Comparison of ENCODE assay signal across 8 cellular contexts in genomic region chr1:86380257-86380861, GRCh38. TPM values are rescaled to one million over a fixed set of nuclear protein-coding genes. Genes with fewer than 3 reads are reported as not detected.
DNase-seq lines count a peak whose midpoint lies in the region; ATAC-seq and TF ChIP-seq lines count a peak whose summit lies in the region.

No MANE protein-coding gene starts in this region.

- peak; percentile 76 for TF ChIP-seq CTCF in A673 (conservative IDR thresholded peaks at IDR 0.05; ENCODE audit: low read depth, low read length)
- TF ChIP-seq CTCF in GM13977 (IDR thresholded peaks at IDR 0.05; ENCODE audit: extremely low read depth, insufficient read depth, missing control alignments): peak; percentile 65
- TF ChIP-seq CTCF in esophagus muscularis mucosa (IDR thresholded peaks at IDR 0.05): peak; percentile 80 to 83 (median 83)
- peak; percentile 80 to 90 (median 82) for TF ChIP-seq CTCF in nephron (IDR thresholded peaks at IDR 0.05; ENCODE audit: unreplicated experiment in 3 of 3)

- no peaks in the 10 kb centered on the region for H3K27me3 ChIP-seq in A673 (replicated peaks; ENCODE audit: insufficient read depth, low read depth, low read length, poor library complexity)
- H3K27me3 ChIP-seq in esophagus muscularis mucosa: no peaks in the 10 kb centered on the region

- H3K4me3 ChIP-seq in A673 (ENCODE audit: low read depth, low read length, poor library complexity, severe bottlenecking): no peak overlapping the region
- no peak overlapping the region for H3K4me3 ChIP-seq in SK-N-MC
- peak overlapping the region in 2 of 4 donors; percentile 4 to 23 for H3K4me3 ChIP-seq in esophagus muscularis mucosa

- POLR2A ChIA-PET in A673 (lab: Charles Lee; ENCODE audit: low non-redundant PET): interaction anchor here (0.6 kb wide), 1 partner anchor 24 kb away, joined by 4 read pairs; no protein-coding TSS in a partner anchor

- H3K27ac Mint-ChIP-seq in nephron: no peak overlapping the region
- no peak overlapping the region for H3K27ac Mint-ChIP-seq in T-helper 2 cell treated with Interferon-gamma antibody and Interleukin-4, amounts not matched to agents 5 μg/mL and 100 μg/mL, for 36 hours

- intact Hi-C loops in A673 (cut with micrococcal nuclease; ENCODE audit: unreplicated experiment): loop anchor here (2.0 to 10.0 kb wide), 3 partner anchors 128 to 362 kb away; partner anchors contain the start of gene SH3GLB1
- intact Hi-C loops in esophagus muscularis mucosa (cut with DNase I): no loop called here

- peaks cover 20% of the 10 kb centered on the region for H3K9me3 Mint-ChIP-seq in nephron
- H3K9me3 Mint-ChIP-seq in T-helper 2 cell treated with Interferon-gamma antibody and Interleukin-4, amounts not matched to agents 5 μg/mL and 100 μg/mL, for 36 hours: peaks cover 18% of the 10 kb centered on the region

- peaks cover 16% of the 10 kb centered on the region for H3K9me3 ChIP-seq in A673 (ENCODE audit: low read depth, low read length, poor library complexity, severe bottlenecking)
- peaks cover 3% of the 10 kb centered on the region; the same call in 1 of the 2 replicates for H3K9me3 ChIP-seq in SK-N-MC (ENCODE audit: low read depth, low read length)
- H3K9me3 ChIP-seq in esophagus muscularis mucosa: no peaks in the 10 kb centered on the region

- H3K36me3 Mint-ChIP-seq in nephron (ENCODE audit: low read depth): peaks cover 30% of the 10 kb centered on the region
- H3K36me3 Mint-ChIP-seq in T-helper 2 cell treated with Interferon-gamma antibody and Interleukin-4, amounts not matched to agents 5 μg/mL and 100 μg/mL, for 36 hours (ENCODE audit: low read depth): peaks cover 29% of the 10 kb centered on the region

- H3K36me3 ChIP-seq in A673 (ENCODE audit: insufficient read depth, low read length, poor library complexity, severe bottlenecking) (peaks cover 4% of the 10 kb centered on the region), SK-N-MC (ENCODE audit: insufficient read depth, low read length) (peaks cover 25% of the 10 kb centered on the region; the same call in 1 of the 2 replicates), esophagus muscularis mucosa (peaks cover 0 to 14% (median 3%) of the 10 kb centered on the region in 4 donors)

- TF ChIP-seq EP300 in esophagus muscularis mucosa (IDR thresholded peaks at IDR 0.05): no peak

- 4% methylated on average over 4 of the region's 4 CpGs for WGBS in esophagus muscularis mucosa

- in situ Hi-C loops in GM13977 (cut with MboI; ENCODE audit: low pct_unique_long_range_greater_than_20kb, low sequenced_read_pairs, unreplicated experiment): loop anchor here (10.0 to 25.0 kb wide), 2 partner anchors 114 to 332 kb away; partner anchors contain the start of gene SH3GLB1

- peak; percentile 81 for ATAC-seq in HG02798 (IDR thresholded peaks at IDR 0.05; ENCODE audit: poor library complexity, unreplicated experiment)

- no peak for TF ChIP-seq POLR2A in esophagus muscularis mucosa (IDR thresholded peaks at IDR 0.05; ENCODE audit: low read depth)

- CTCF ChIA-PET in A673 (lab: Charles Lee): interaction anchor here (1.0 kb wide), 1 partner anchor 16 kb away, joined by 3 read pairs; the partner anchor contains the start of gene ODF2L

- H3K4me3 Mint-ChIP-seq in nephron: no peak overlapping the region
- H3K4me3 Mint-ChIP-seq in T-helper 2 cell treated with Interferon-gamma antibody and Interleukin-4, amounts not matched to agents 5 μg/mL and 100 μg/mL, for 36 hours: no peak overlapping the region

- DNase-seq in A673 (ENCODE audit: low spot score): peak; percentile 73
- DNase-seq in GM13977 (ENCODE audit: low spot score): peak; percentile 48
- peak; percentile 7 to 79 (median 53) for DNase-seq in NCI-H1417 (lab: John Stamatoyannopoulos, UW)
- DNase-seq in SK-N-MC (ENCODE audit: low read depth, low spot score): peak; percentile 74
- DNase-seq in esophagus muscularis mucosa (ENCODE audit: extremely low spot score): no peak
- no peak for DNase-seq in T-helper 2 cell treated with Interferon-gamma antibody and Interleukin-4, amounts not matched to agents 5 μg/mL and 100 μg/mL, for 36 hours (ENCODE audit: low spot score)

- peak overlapping the region; percentile 17 for H3K9ac ChIP-seq in SK-N-MC (ENCODE audit: insufficient read length)

- H3K27ac ChIP-seq in A673 (ENCODE audit: low read depth, low read length, poor library complexity, severe bottlenecking) (no peak overlapping the region), SK-N-MC (no peak overlapping the region), esophagus muscularis mucosa (replicated peaks in 1 of 4) (no peak overlapping the region)

- no TSS peak for BruUV-seq in A673 (replicated peaks; lab: Mats Ljungman, UMichigan)

- H3K4me1 ChIP-seq in A673 (ENCODE audit: insufficient read depth, low read length, poor library complexity, severe bottlenecking) (no peaks in the 10 kb centered on the region), esophagus muscularis mucosa (peaks cover 0 to 2% (median 0%) of the 10 kb centered on the region in 4 donors)

- no peaks in the 10 kb centered on the region for H3K4me1 Mint-ChIP-seq in nephron
- peaks cover 9% of the 10 kb centered on the region for H3K4me1 Mint-ChIP-seq in T-helper 2 cell treated with Interferon-gamma antibody and Interleukin-4, amounts not matched to agents 5 μg/mL and 100 μg/mL, for 36 hours (ENCODE audit: low read depth)

- H3K27me3 Mint-ChIP-seq in nephron (ENCODE audit: low read depth): no peaks in the 10 kb centered on the region
- H3K27me3 Mint-ChIP-seq in T-helper 2 cell treated with Interferon-gamma antibody and Interleukin-4, amounts not matched to agents 5 μg/mL and 100 μg/mL, for 36 hours (ENCODE audit: low read depth): no peaks in the 10 kb centered on the region

RNA-seq across cellular contexts. Expression of gene ODF2L, which starts 15.8 kb away (rescaled TPM):
- 34.9 and 38.9 TPM in 2 replicates for total RNA-seq in A673 (2021)
- 10 to 100 TPM; 11.6 to 18.7 (median 13.3) TPM for total RNA-seq in esophagus muscularis mucosa

RNA-seq across cellular contexts. Expression of gene CLCA2, which starts 43.6 kb away (rescaled TPM):
- total RNA-seq in A673 (2021) (not detected in 2 replicates), esophagus muscularis mucosa (not detected)

Comparison
In these comparisons a context has a peak if more than half of its experiments do, and no peak if none do; other contexts are left out.
1. DNase-seq: peak in A673 (single experiment), GM13977 (single experiment), NCI-H1417 (3 of 3) and SK-N-MC (single experiment); none in esophagus muscularis mucosa (single experiment) and T-helper 2 cell treated with Interferon-gamma antibody and Interleukin-4, amounts not matched to agents 5 μg/mL and 100 μg/mL, for 36 hours (single experiment).
2. Peak in every context shown above with its lines, with median percentiles within 50 percentile points of each other: CTCF ChIP-seq.